Comparison of ENCODE assay signal across 19 cellular contexts in the genomic region with DNA sequence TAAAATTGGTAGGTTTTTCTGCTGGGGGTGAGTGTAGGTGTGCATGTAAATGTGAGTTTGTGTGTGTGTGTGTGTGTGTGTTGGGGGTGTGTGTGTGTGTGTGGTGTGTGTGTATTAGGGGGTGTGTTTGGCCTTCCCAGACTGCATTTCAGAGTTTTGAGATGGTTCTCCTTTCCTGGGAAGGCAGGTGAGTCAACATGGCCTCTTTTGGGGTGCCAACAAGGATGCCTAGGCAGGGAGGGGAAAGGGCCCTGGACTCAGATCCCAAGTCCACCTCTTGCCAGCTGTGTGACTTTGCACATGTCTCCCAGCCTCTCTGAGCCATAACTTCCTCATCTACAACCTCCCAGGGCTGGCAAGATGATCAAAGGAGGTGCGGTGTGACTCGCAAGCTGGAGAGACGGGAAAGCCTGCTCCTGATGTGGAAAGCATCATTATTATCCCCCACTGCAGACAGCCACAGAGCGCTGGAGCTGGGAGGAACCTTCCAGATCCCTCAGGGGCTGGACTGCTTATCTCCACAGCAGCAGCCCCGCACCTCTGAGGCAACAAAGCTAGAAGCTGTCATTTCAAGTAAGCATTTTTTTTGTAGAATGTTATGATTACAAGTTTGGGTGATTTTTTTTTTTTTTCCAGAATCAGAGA.
DNase-seq lines count a peak whose midpoint lies in the region; ATAC-seq, FAIRE-seq and TF ChIP-seq lines count a peak whose summit lies in the region.
"Had no signal": no experiment of that assay in that cellular context is flagged by ENCODE, and none has a peak within 500 bp of the region (broad histone marks: within the 10 kb centered on the region; RNA-seq: fewer than 3 reads in every experiment).

No MANE protein-coding gene starts in this region.

- DNase-seq in AG08396 (ENCODE audit: low spot score) = peak; percentile 32
- DNase-seq in M059J (ENCODE audit: low read depth) = peak; percentile 37
- DNase-seq in K562 (ENCODE audit: extremely low read depth in 1 of 4, low spot score in 3 of 4) = peak; percentile 30 to 84 (median 61)
- peak; percentile 42 for DNase-seq in iris pigment epithelial cell (ENCODE audit: low read depth)
- DNase-seq in pancreas = no peak
- DNase-seq in effector memory CD4-positive, alpha-beta T cell = no peak
- no peak for DNase-seq in activated effector memory CD4-positive, alpha-beta T cell treated with anti-CD3 and anti-CD28 coated beads, Interleukin-2, amount 50 U/mL, for 16 hours
- DNase-seq: activated CD4-positive, alpha-beta T cell treated with anti-CD3 and anti-CD28 coated beads for 36 hours; DMS53; Kasumi-1; naive thymus-derived CD4-positive, alpha-beta T cell; NCI-H1092 treated with DMSO at 0.1 percent for 48 hours; NCI-H2081 treated with DMSO at 0.1 percent for 48 hours; NCI-H510A treated with DMSO at 0.1 percent for 48 hours had no signal

- H3K79me2 ChIP-seq in K562 (ENCODE audit: control insufficient read depth, insufficient read depth, low read length) = no peaks in the 10 kb centered on the region
- H3K79me2 ChIP-seq: parathyroid adenoma had no signal

- BruUV-seq in K562 (replicated peaks; lab: Mats Ljungman, UMichigan) = no TSS peak

- H3K4me3 ChIP-seq in K562 (no peak overlapping the region), pancreas (no peak overlapping the region)
- H3K4me3 ChIP-seq in effector memory CD4-positive, alpha-beta T cell (ENCODE audit: insufficient read depth, low read depth, low read length, poor library complexity, severe bottlenecking) = no peak overlapping the region
- H3K4me3 ChIP-seq: smooth muscle cell had no signal

- H3K27me3 ChIP-seq in K562 (ENCODE audit: control insufficient read depth in 2 of 2, insufficient read depth in 2 of 2, low read length in 2 of 2) = no peaks in the 10 kb centered on the region
- H3K27me3 ChIP-seq in pancreas = no peaks in the 10 kb centered on the region
- no peaks in the 10 kb centered on the region for H3K27me3 ChIP-seq in effector memory CD4-positive, alpha-beta T cell (replicated peaks; ENCODE audit: control insufficient read depth, insufficient read depth, low read length, poor library complexity, severe bottlenecking)

- H3K4me1 ChIP-seq in K562 (replicated peaks in 1 of 2; ENCODE audit: control insufficient read depth in 2 of 2, insufficient read depth in 2 of 2, low read length in 2 of 2) = peaks cover 47 to 58% of the 10 kb centered on the region in 2 experiments
- H3K4me1 ChIP-seq in pancreas = no peaks in the 10 kb centered on the region
- no peaks in the 10 kb centered on the region for H3K4me1 ChIP-seq in effector memory CD4-positive, alpha-beta T cell (ENCODE audit: control insufficient read depth, insufficient read depth, low read length, poor library complexity, severe bottlenecking)
- H3K4me1 ChIP-seq: parathyroid adenoma had no signal

- 4% methylated on average over 5 of the region's 5 CpGs for WGBS in K562 (ENCODE audit: insufficient coverage, low coverage, missing lambda C conversion rate)
- 85 to 90% methylated on average over 5 of the region's 5 CpGs for WGBS in pancreas, 2 donors

- intact Hi-C loops in K562 (cut with micrococcal nuclease) (loop anchor here (2.0 to 10.0 kb wide), 4 partner anchors 56 to 256 kb away; no protein-coding TSS in a partner anchor), pancreas (cut with DNase I) (loop anchor here in 1 of 3 donors (5.0 kb wide), 1 partner anchor 453 kb away; no protein-coding TSS in a partner anchor)

- ATAC-seq in K562 = peak; percentile 66
- no peak for ATAC-seq in pancreas
- no peak for ATAC-seq in HG03095 (IDR thresholded peaks at IDR 0.05; ENCODE audit: unreplicated experiment)
- ATAC-seq: activated CD4-positive, alpha-beta T cell treated with anti-CD3 and anti-CD28 coated beads for 36 hours; esophagus mucosa; naive thymus-derived CD4-positive, alpha-beta T cell had no signal

- in situ Hi-C loops in K562 (cut with MboI) = loop anchor here (10.0 to 25.0 kb wide), 2 partner anchors 218 to 456 kb away; no protein-coding TSS in a partner anchor

- POLR2A ChIA-PET in K562 (lab: Yijun Ruan, JAX) = interaction anchor here (0.6 to 1.3 kb wide), 5 partner anchors 10 to 275 kb away, joined by 3 to 5 read pairs (median 3); no protein-coding TSS in a partner anchor

- FAIRE-seq in K562 (lab: Jason Lieb, UNC) (peak; percentile 79), pancreas (lab: Jason Lieb, UNC) (no peak)
- FAIRE-seq: keratinocyte had no signal

- no peak overlapping the region; the same call in 2 of the 3 replicates for H3K27ac ChIP-seq in K562 (ENCODE audit: extremely low read depth, low read depth, low read length)
- no peak overlapping the region for H3K27ac ChIP-seq in pancreas
- H3K27ac ChIP-seq in effector memory CD4-positive, alpha-beta T cell (ENCODE audit: insufficient read depth, low read length, poor library complexity, severe bottlenecking) = no peak overlapping the region
- H3K27ac ChIP-seq: parathyroid adenoma had no signal

- H2AFZ ChIP-seq in K562 (ENCODE audit: low read depth, low read length) = peak overlapping the region; percentile 42; the same call in 1 of the 2 replicates
- H2AFZ ChIP-seq: parathyroid adenoma had no signal

- no peaks in the 10 kb centered on the region for H4K20me1 ChIP-seq in K562 (replicated peaks; ENCODE audit: control insufficient read depth, insufficient read depth, low read length)

- no peaks in the 10 kb centered on the region for H3K9me1 ChIP-seq in K562 (ENCODE audit: control insufficient read depth, insufficient read depth, low read length)

- TF ChIP-seq EP300 in K562 (IDR thresholded peaks at IDR 0.05; ENCODE audit: low read length) = peak; percentile 72

- no peak overlapping the region; the same call in 1 of the 2 replicates for H3K4me2 ChIP-seq in K562 (ENCODE audit: insufficient read depth, low read length)
- H3K4me2 ChIP-seq: smooth muscle cell had no signal

- H3K9ac ChIP-seq in K562 (ENCODE audit: insufficient read depth in 1 of 2, low read depth in 2 of 2, low read length in 2 of 2) = no peak overlapping the region
- H3K9ac ChIP-seq: parathyroid adenoma had no signal

- H3K36me3 ChIP-seq in K562 (ENCODE audit: control insufficient read depth, insufficient read depth, low read length) = no peaks in the 10 kb centered on the region
- H3K36me3 ChIP-seq in pancreas = no peaks in the 10 kb centered on the region
- no peaks in the 10 kb centered on the region for H3K36me3 ChIP-seq in effector memory CD4-positive, alpha-beta T cell (ENCODE audit: control insufficient read depth, insufficient read depth, low read length)

- no peak for TF ChIP-seq RAD21 in K562 (CRISPR knock-in tag; conservative IDR thresholded peaks at IDR 0.05 in 1 of 2, IDR thresholded peaks at IDR 0.05 in 1 of 2)

- no peaks in the 10 kb centered on the region for H3K9me3 ChIP-seq in K562 (replicated peaks; ENCODE audit: control insufficient read depth, insufficient read depth, low read depth, low read length)
- no peaks in the 10 kb centered on the region for H3K9me3 ChIP-seq in pancreas
- H3K9me3 ChIP-seq in effector memory CD4-positive, alpha-beta T cell (ENCODE audit: control insufficient read depth, low read length) = no peaks in the 10 kb centered on the region

- CTCF ChIA-PET in K562 (lab: Yijun Ruan, JAX; ENCODE audit: low intra/inter-chr PET ratio) = no interaction called here

- no peak for TF ChIP-seq POLR2A in K562 (conservative IDR thresholded peaks at IDR 0.05)

- no peak for TF ChIP-seq CTCF in K562 (IDR thresholded peaks at IDR 0.05 in 2 of 3, conservative IDR thresholded peaks at IDR 0.05 in 1 of 3; ENCODE audit: insufficient read depth in 2 of 3, low read depth in 1 of 3, low read length in 3 of 3)
- TF ChIP-seq CTCF in pancreas (IDR thresholded peaks at IDR 0.05) = no peak

TF ChIP-seq in K562, 482 proteins besides CTCF, POLR2A, EP300 and RAD21 (continues in another document):
- TF ChIP-seq BHLHE40 (IDR thresholded peaks at IDR 0.05; ENCODE audit: low read length) (no peak), CCAR2 (IDR thresholded peaks at IDR 0.05; ENCODE audit: low read depth, low read length) (no peak), KAT2B (IDR thresholded peaks at IDR 0.05; ENCODE audit: low read depth, low read length) (no peak), CBFA2T2 (conservative IDR thresholded peaks at IDR 0.05) (peak; percentile 71), EP400 (IDR thresholded peaks at IDR 0.05) (no peak), SMAD4 (CRISPR knock-in tag; conservative IDR thresholded peaks at IDR 0.05) (peak; percentile 58), ZNF586 (CRISPR knock-in tag; conservative IDR thresholded peaks at IDR 0.05) (no peak)
- TF ChIP-seq, protein P1, sequence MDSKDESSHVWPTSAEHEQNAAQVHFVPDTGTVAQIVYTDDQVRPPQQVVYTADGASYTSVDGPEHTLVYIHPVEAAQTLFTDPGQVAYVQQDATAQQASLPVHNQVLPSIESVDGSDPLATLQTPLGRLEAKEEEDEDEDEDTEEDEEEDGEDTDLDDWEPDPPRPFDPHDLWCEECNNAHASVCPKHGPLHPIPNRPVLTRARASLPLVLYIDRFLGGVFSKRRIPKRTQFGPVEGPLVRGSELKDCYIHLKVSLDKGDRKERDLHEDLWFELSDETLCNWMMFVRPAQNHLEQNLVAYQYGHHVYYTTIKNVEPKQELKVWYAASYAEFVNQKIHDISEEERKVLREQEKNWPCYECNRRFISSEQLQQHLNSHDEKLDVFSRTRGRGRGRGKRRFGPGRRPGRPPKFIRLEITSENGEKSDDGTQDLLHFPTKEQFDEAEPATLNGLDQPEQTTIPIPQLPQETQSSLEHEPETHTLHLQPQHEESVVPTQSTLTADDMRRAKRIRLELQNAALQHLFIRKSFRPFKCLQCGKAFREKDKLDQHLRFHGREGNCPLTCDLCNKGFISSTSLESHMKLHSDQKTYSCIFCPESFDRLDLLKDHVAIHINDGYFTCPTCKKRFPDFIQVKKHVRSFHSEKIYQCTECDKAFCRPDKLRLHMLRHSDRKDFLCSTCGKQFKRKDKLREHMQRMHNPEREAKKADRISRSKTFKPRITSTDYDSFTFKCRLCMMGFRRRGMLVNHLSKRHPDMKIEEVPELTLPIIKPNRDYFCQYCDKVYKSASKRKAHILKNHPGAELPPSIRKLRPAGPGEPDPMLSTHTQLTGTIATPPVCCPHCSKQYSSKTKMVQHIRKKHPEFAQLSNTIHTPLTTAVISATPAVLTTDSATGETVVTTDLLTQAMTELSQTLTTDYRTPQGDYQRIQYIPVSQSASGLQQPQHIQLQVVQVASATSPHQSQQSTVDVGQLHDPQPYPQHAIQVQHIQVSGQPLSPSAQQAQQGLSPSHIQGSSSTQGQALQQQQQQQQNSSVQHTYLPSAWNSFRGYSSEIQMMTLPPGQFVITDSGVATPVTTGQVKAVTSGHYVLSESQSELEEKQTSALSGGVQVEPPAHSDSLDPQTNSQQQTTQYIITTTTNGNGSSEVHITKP (IDR thresholded peaks at IDR 0.05; ENCODE audit: partially characterized antibody) = peak; percentile 61
- TF ChIP-seq, protein P2, sequence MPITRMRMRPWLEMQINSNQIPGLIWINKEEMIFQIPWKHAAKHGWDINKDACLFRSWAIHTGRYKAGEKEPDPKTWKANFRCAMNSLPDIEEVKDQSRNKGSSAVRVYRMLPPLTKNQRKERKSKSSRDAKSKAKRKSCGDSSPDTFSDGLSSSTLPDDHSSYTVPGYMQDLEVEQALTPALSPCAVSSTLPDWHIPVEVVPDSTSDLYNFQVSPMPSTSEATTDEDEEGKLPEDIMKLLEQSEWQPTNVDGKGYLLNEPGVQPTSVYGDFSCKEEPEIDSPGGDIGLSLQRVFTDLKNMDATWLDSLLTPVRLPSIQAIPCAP (CRISPR knock-in tag; IDR thresholded peaks at IDR 0.05; ENCODE audit: borderline replicate concordance) = no peak

Comparison
In these comparisons a context has a peak if more than half of its experiments do, and no peak if none do; other contexts are left out.
1. DNase-seq: peak in AG08396 (single experiment), M059J (single experiment), K562 (4 of 4) and iris pigment epithelial cell (single experiment); none in pancreas (0 of 6), effector memory CD4-positive, alpha-beta T cell (0 of 3) and activated effector memory CD4-positive, alpha-beta T cell treated with anti-CD3 and anti-CD28 coated beads, Interleukin-2, amount 50 U/mL, for 16 hours (single experiment).